Comparison of ENCODE assay signal across 8 cellular contexts in the genomic region with DNA sequence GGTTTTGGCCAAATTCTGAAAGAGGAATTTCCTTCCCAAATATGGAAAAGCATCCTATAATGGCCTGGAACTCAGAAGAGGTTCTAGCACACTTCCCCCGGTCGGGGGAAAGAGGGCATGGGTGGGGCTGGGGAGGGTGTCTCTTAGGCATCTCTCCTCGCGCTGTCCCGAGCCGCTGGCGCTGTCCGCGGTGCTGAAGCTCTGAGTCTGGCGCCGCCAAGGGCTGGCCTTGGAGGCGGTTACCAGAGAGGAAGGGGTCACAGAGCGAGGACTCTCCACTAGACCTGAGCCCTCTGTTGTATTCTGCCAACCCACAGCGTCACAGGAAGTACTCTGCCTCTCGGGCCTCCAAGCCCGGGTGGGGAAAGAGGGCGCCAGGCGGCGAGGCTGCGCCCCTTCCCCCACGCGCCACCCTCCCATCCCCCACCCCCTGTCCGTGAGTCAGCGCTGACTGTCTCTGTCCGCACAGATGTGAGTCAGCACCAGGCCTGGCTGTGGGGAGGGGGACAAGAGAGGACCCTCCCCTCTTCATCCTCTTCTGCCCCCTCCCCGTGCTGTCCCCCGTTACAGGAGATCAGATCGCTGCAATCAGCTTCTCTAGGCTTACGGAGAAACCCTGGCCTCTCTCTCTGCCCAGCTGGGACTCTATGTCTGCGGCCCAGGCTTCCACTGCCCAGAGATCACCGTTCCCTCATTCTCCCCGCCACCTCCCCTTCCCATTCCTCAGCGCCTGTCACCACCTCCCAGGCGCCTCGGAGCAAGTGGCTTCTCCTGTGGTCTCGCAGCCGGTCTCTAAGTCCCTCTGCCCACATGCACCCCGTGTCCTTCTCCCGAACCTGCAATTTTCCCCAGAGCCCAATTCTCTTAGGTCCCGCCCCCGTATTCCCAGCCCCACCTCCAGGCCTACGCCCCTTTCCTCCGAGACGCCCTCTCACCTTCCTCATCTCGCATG. TPM values are rescaled to one million over a fixed set of nuclear protein-coding genes. Genes with fewer than 3 reads are reported as not detected.
DNase-seq lines count a peak whose midpoint lies in the region; ATAC-seq, FAIRE-seq and TF ChIP-seq lines count a peak whose summit lies in the region.

No MANE protein-coding gene starts in this region.

- peak; percentile 85 for ATAC-seq in activated T-helper 17 cell treated with anti-CD3 and anti-CD28 coated beads, Interleukin-2, amount 50 U/mL, for 72 hours (replicated peaks)
- ATAC-seq in foreskin keratinocyte (peak; percentile 83), GM19023 (IDR thresholded peaks at IDR 0.05; ENCODE audit: unreplicated experiment) (no peak), GM18907 (IDR thresholded peaks at IDR 0.05; ENCODE audit: unreplicated experiment) (no peak)

- no peaks in the 10 kb centered on the region for H3K9me3 Mint-ChIP-seq in activated T-helper 17 cell treated with anti-CD3 and anti-CD28 coated beads, Interleukin-2, amount 50 U/mL, for 72 hours
- no peaks in the 10 kb centered on the region for H3K9me3 Mint-ChIP-seq in osteocyte (ENCODE audit: unreplicated experiment)

- CTCF ChIA-PET in HEK293T (lab: Yijun Ruan, JAX), result interaction anchor here (0.5 kb wide), 1 partner anchor 34 kb away, joined by 3 read pairs; no protein-coding TSS in a partner anchor

- no peak overlapping the region for H3K4me3 Mint-ChIP-seq in activated T-helper 17 cell treated with anti-CD3 and anti-CD28 coated beads, Interleukin-2, amount 50 U/mL, for 72 hours
- H3K4me3 Mint-ChIP-seq in osteocyte (ENCODE audit: unreplicated experiment), result no peak overlapping the region

- no peaks in the 10 kb centered on the region for H3K36me3 Mint-ChIP-seq in activated T-helper 17 cell treated with anti-CD3 and anti-CD28 coated beads, Interleukin-2, amount 50 U/mL, for 72 hours (ENCODE audit: low read depth)
- no peaks in the 10 kb centered on the region for H3K36me3 Mint-ChIP-seq in osteocyte (ENCODE audit: unreplicated experiment)

- TF ChIP-seq CTCF in foreskin keratinocyte (conservative IDR thresholded peaks at IDR 0.05) (no peak), osteocyte (IDR thresholded peaks at IDR 0.05) (no peak)

- H3K27ac ChIP-seq in foreskin keratinocyte, result no peak overlapping the region

- no peak for FAIRE-seq in RCC 7860 (lab: Jason Lieb, UNC)

- peaks cover 71% of the 10 kb centered on the region for H3K27me3 ChIP-seq in foreskin keratinocyte

- H3K4me1 Mint-ChIP-seq in activated T-helper 17 cell treated with anti-CD3 and anti-CD28 coated beads, Interleukin-2, amount 50 U/mL, for 72 hours, result no peaks in the 10 kb centered on the region
- peaks cover 7% of the 10 kb centered on the region for H3K4me1 Mint-ChIP-seq in osteocyte (ENCODE audit: unreplicated experiment)

- peaks cover 46% of the 10 kb centered on the region for H3K27me3 Mint-ChIP-seq in activated T-helper 17 cell treated with anti-CD3 and anti-CD28 coated beads, Interleukin-2, amount 50 U/mL, for 72 hours
- H3K27me3 Mint-ChIP-seq in osteocyte (ENCODE audit: unreplicated experiment), result peaks cover 51% of the 10 kb centered on the region

- no peak overlapping the region for H3K27ac Mint-ChIP-seq in activated T-helper 17 cell treated with anti-CD3 and anti-CD28 coated beads, Interleukin-2, amount 50 U/mL, for 72 hours
- no peak overlapping the region for H3K27ac Mint-ChIP-seq in osteocyte (ENCODE audit: unreplicated experiment)

- H3K4me1 ChIP-seq in foreskin keratinocyte, result no peaks in the 10 kb centered on the region

- POLR2A ChIA-PET in HEK293T (lab: Yijun Ruan, JAX), result no interaction called here

- DNase-seq in AML-193 (lab: John Stamatoyannopoulos, UW), result peak; percentile 10 to 15
- DNase-seq in HEK293T (ENCODE audit: extremely low spot score), result peak; percentile 85
- peak; percentile 48 for DNase-seq in RCC 7860 (ENCODE audit: low spot score)
- DNase-seq in foreskin keratinocyte, result peak in 1 of 2 donors; percentile 49
- DNase-seq in osteocyte (ENCODE audit: extremely low spot score, unreplicated experiment), result peak; percentile 90

TF ChIP-seq in HEK293T, 16 proteins besides CTCF, POLR2A, EP300 and RAD21:
- TF ChIP-seq ELF4 (IDR thresholded peaks at IDR 0.05) (no peak), FOXA1 (IDR thresholded peaks at IDR 0.05) (no peak), FOXM1 (IDR thresholded peaks at IDR 0.05; ENCODE audit: borderline replicate concordance) (no peak), ARNT (IDR thresholded peaks at IDR 0.05) (no peak), HDGF (IDR thresholded peaks at IDR 0.05; ENCODE audit: borderline replicate concordance) (no peak), SP1 (IDR thresholded peaks at IDR 0.05) (no peak), FOXK2 (IDR thresholded peaks at IDR 0.05) (no peak), LEF1 (IDR thresholded peaks at IDR 0.05; ENCODE audit: borderline replicate concordance) (no peak), NFRKB (IDR thresholded peaks at IDR 0.05) (no peak), ZNF384 (IDR thresholded peaks at IDR 0.05) (no peak)
- TF ChIP-seq, protein P1, sequence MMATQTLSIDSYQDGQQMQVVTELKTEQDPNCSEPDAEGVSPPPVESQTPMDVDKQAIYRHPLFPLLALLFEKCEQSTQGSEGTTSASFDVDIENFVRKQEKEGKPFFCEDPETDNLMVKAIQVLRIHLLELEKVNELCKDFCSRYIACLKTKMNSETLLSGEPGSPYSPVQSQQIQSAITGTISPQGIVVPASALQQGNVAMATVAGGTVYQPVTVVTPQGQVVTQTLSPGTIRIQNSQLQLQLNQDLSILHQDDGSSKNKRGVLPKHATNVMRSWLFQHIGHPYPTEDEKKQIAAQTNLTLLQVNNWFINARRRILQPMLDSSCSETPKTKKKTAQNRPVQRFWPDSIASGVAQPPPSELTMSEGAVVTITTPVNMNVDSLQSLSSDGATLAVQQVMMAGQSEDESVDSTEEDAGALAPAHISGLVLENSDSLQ (IDR thresholded peaks at IDR 0.05), result no peak

RNA-seq across cellular contexts. Expression of a gene that starts 0.8 kb away (rescaled TPM):
- 1 to 10 TPM in 1 of 2 donors, under 1 TPM in 1; 0.67 to 6.3 TPM for total RNA-seq in activated T-helper 17 cell treated with anti-CD3 and anti-CD28 coated beads, Interleukin-2, amount 50 U/mL, for 72 hours
- total RNA-seq in foreskin keratinocyte (not detected in 2 replicates), osteocyte (0.24 TPM in 1 of 2 replicates, not detected in the other)
- not detected in 2 replicates for polyA plus RNA-seq in foreskin keratinocyte

RNA-seq across cellular contexts. Expression of a gene that starts 24.1 kb away (rescaled TPM):
- total RNA-seq in activated T-helper 17 cell treated with anti-CD3 and anti-CD28 coated beads, Interleukin-2, amount 50 U/mL, for 72 hours, result not detected
- total RNA-seq in foreskin keratinocyte, result not detected in 2 replicates
- polyA plus RNA-seq in foreskin keratinocyte, result not detected in 2 replicates
- total RNA-seq in osteocyte, result not detected in 2 replicates

RNA-seq across cellular contexts. Expression of a gene that starts 29.3 kb away (rescaled TPM):
- total RNA-seq in activated T-helper 17 cell treated with anti-CD3 and anti-CD28 coated beads, Interleukin-2, amount 50 U/mL, for 72 hours, result 100 to 1,000 TPM in 1 of 2 donors, 10 to 100 TPM in 1; 55.7 to 153 TPM
- 27.9 and 39.2 TPM in 2 replicates for total RNA-seq in foreskin keratinocyte
- 32.3 and 48.7 TPM in 2 replicates for polyA plus RNA-seq in foreskin keratinocyte
- total RNA-seq in osteocyte, result 38.6 and 43.3 TPM in 2 replicates

RNA-seq across cellular contexts. Expression of a gene that starts 54.7 kb away (rescaled TPM):
- total RNA-seq in activated T-helper 17 cell treated with anti-CD3 and anti-CD28 coated beads, Interleukin-2, amount 50 U/mL, for 72 hours, result 100 to 1,000 TPM; 347 to 530 TPM
- total RNA-seq in foreskin keratinocyte (271 and 318 TPM in 2 replicates), osteocyte (6.9 and 7.9 TPM in 2 replicates)
- polyA plus RNA-seq in foreskin keratinocyte, result 451 and 562 TPM in 2 replicates

RNA-seq across cellular contexts. Expression of a gene that starts 55.4 kb away (rescaled TPM):
- total RNA-seq in activated T-helper 17 cell treated with anti-CD3 and anti-CD28 coated beads, Interleukin-2, amount 50 U/mL, for 72 hours, result not detected
- total RNA-seq in foreskin keratinocyte (not detected in 2 replicates), osteocyte (not detected in 2 replicates)
- 0.07 TPM in 1 of 2 replicates, not detected in the other for polyA plus RNA-seq in foreskin keratinocyte

Comparison
In these comparisons a context has a peak if more than half of its experiments do, and no peak if none do; other contexts are left out.
1. ATAC-seq: peak in activated T-helper 17 cell treated with anti-CD3 and anti-CD28 coated beads, Interleukin-2, amount 50 U/mL, for 72 hours (single experiment) and foreskin keratinocyte (single experiment); none in GM19023 (single experiment) and GM18907 (single experiment).